Comparison of ENCODE assay signal across 6 cellular contexts in the genomic region with DNA sequence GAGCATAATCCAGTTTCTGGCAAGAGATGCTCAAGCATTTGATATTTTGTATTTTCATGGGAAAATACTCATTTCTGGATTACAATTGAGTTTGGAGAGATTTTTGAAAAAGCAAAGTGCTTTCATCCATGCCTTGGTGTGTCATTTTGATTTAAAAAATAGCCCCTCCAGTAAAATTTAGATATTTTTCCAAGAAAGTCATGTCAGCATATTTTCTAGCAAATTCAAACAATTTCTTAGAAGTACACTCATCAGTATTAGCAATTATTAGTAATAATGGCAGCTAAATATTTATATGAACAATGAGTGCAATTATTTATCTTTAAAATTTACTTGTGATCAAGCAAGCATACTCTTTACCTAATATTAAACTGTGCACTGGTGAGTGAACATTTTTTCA.
"Had no signal": no experiment of that assay in that cellular context is flagged by ENCODE, and none has a peak within 500 bp of the region (broad histone marks: within the 10 kb centered on the region; RNA-seq: fewer than 3 reads in every experiment).

No MANE protein-coding gene starts in this region.

- DNase-seq: Karpas-422, KBM-7, KG1 had no signal

- H3K9ac ChIP-seq: KMS-11 had no signal

- H3K27ac ChIP-seq: HL-60, KMS-11 had no signal

- FAIRE-seq: HTR-8/SVneo had no signal

- H3K4me2 ChIP-seq: KMS-11 had no signal
